ENCODE assay signal across 11 cellular contexts in the genomic region with DNA sequence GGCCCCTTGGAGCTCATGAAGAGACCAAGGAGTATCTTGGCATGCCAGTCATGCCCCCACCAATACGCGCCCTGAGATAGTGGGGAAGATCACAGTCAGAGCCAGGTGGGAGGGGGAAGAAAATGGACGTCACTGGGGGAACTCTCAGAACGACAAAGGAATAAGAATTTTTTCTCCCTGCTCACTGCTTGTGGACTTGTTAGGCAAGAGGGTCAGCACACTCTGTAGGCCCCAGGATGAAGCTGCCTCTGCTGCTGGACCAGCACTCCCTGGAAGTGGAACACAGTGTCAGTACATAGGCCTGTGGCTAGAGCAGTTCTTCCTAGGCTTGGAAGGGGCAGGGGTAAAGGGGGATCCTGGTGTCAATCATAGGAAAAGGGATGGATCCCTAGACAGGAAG. TPM values are rescaled to one million over a fixed set of nuclear protein-coding genes. Genes with fewer than 3 reads are reported as not detected.
"Had no signal": no experiment of that assay in that cellular context is flagged by ENCODE, and none has a peak within 500 bp of the region (broad histone marks: within the 10 kb centered on the region; RNA-seq: fewer than 3 reads in every experiment).

No MANE protein-coding gene starts in this region.

- H3K27me3 Mint-ChIP-seq: IgD-negative memory B cell had no signal

- H3K4me1 ChIP-seq: HAP-1 had no signal

- H3K4me1 Mint-ChIP-seq: IgD-negative memory B cell had no signal

- H3K36me3 ChIP-seq: HAP-1 had no signal

- H3K4me3 ChIP-seq: GM23248, HAP-1 had no signal

- H3K9me3 Mint-ChIP-seq: HFFc6 had no signal

- H3K9me3 ChIP-seq: HAP-1 had no signal

- ATAC-seq: HCT116, HepG2 had no signal

- H3K27ac Mint-ChIP-seq: HFFc6, IgD-negative memory B cell had no signal

- H3K4me3 Mint-ChIP-seq: HFFc6, IgD-negative memory B cell had no signal

- H3K27ac ChIP-seq: GM23248, HL-60 had no signal

- DNase-seq: GM23248, GOT3, H7, HFFc6 had no signal

RNA-seq across cellular contexts. Expression of gene DRGX, which starts 46.5 kb away (rescaled TPM):
- total RNA-seq: GM23248, H4, H7, HepG2, HT1080 had no signal

RNA-seq across cellular contexts. Expression of gene C10orf71, which starts 50.4 kb away (rescaled TPM):
- total RNA-seq: GM23248, H4, H7, HepG2, HFFc6, HT1080 had no signal
